ENCODE assay signal across 19 cellular contexts in the genomic region with DNA sequence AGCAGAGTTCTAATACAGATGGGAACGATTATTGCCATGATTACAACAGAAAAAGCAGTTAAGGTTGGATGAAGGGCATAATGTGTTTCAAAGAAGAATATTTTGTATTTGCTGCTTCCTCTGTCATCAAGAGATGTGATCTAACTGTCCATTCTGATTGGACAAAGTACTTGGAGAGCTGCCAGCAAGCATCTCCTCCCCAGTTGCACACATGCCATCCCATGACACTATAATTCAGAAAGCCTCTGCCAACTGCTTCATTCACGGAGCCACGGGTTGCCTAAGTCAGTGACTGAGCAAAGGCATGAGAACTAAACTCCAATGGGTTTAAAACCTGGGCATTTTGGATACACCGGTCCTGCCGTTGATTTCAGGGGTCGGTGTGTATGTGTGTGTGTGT.
DNase-seq lines count a peak whose midpoint lies in the region; ATAC-seq and TF ChIP-seq lines count a peak whose summit lies in the region.
"Had no signal": no experiment of that assay in that cellular context is flagged by ENCODE, and none has a peak within 500 bp of the region (broad histone marks: within the 10 kb centered on the region; RNA-seq: fewer than 3 reads in every experiment).

No MANE protein-coding gene starts in this region.

- no peak overlapping the region for H3K4me2 ChIP-seq in SK-N-SH

- H3K4me1 ChIP-seq in A673 (ENCODE audit: insufficient read depth, low read length, poor library complexity, severe bottlenecking) (peaks cover 3% of the 10 kb centered on the region), BE2C (peaks cover 6% of the 10 kb centered on the region), SK-N-SH (ENCODE audit: control insufficient read depth in 1 of 2, insufficient read depth in 2 of 2, low read depth in 1 of 2, low read length in 1 of 2) (peaks cover 4 to 24% of the 10 kb centered on the region in 2 experiments; a peak in 2 of 4 replicates), foreskin keratinocyte (no peaks in the 10 kb centered on the region)
- H3K4me1 ChIP-seq: HAP-1, left lung had no signal

- no TSS peak for BruUV-seq in A673 (replicated peaks; lab: Mats Ljungman, UMichigan)

- no peaks in the 10 kb centered on the region for H3F3A ChIP-seq in SK-N-SH (replicated peaks; ENCODE audit: insufficient read depth)

- H4K20me1 ChIP-seq in SK-N-SH (ENCODE audit: insufficient read depth), result no peaks in the 10 kb centered on the region

- POLR2A ChIA-PET in A673 (lab: Charles Lee; ENCODE audit: low non-redundant PET) (no interaction called here), SK-N-SH (lab: Yijun Ruan, JAX) (no interaction called here)

- no peaks in the 10 kb centered on the region for H3K9me3 ChIP-seq in A673 (ENCODE audit: low read depth, low read length, poor library complexity, severe bottlenecking)
- no peaks in the 10 kb centered on the region for H3K9me3 ChIP-seq in BE2C
- H3K9me3 ChIP-seq in SK-N-SH, result no peaks in the 10 kb centered on the region
- H3K9me3 ChIP-seq: HAP-1, left lung, thyroid gland had no signal

- TF ChIP-seq CTCF in A673 (conservative IDR thresholded peaks at IDR 0.05; ENCODE audit: low read depth, low read length), result no peak
- no peak for TF ChIP-seq CTCF in BE2C (IDR thresholded peaks at IDR 0.05; ENCODE audit: low read depth, low read length)
- TF ChIP-seq CTCF in SK-N-SH (IDR thresholded peaks at IDR 0.05), result no peak
- TF ChIP-seq CTCF in foreskin fibroblast (IDR thresholded peaks at IDR 0.05; ENCODE audit: low read depth, low read length), result no peak
- TF ChIP-seq CTCF in foreskin keratinocyte (conservative IDR thresholded peaks at IDR 0.05), result no peak

- DNase-seq in A673 (ENCODE audit: low spot score), result peak; percentile 12
- peak; percentile 72 for DNase-seq in BE2C
- peak; percentile 70 for DNase-seq in SK-N-SH
- DNase-seq in foreskin fibroblast, result peak; percentile 11 to 44
- DNase-seq in foreskin keratinocyte, result no peak
- DNase-seq: effector CD8-positive, alpha-beta T cell; EL; left lung; RPMI8226; stimulated activated CD4-positive, alpha-beta T cell treated with anti-CD3 and anti-CD28 coated beads, Interleukin-2, amount 100 ng/mL, for 24 hours; stimulated activated naive CD4-positive, alpha-beta T cell; T1000; thyroid gland had no signal

- no peaks in the 10 kb centered on the region for H3K9me2 ChIP-seq in SK-N-SH

- H3K79me2 ChIP-seq in SK-N-SH (ENCODE audit: insufficient read depth), result no peaks in the 10 kb centered on the region

- H3K27ac ChIP-seq in A673 (ENCODE audit: low read depth, low read length, poor library complexity, severe bottlenecking), result no peak overlapping the region
- peak overlapping the region in 1 of 2 experiments; percentile 53; a peak in 1 of 4 replicates for H3K27ac ChIP-seq in SK-N-SH (ENCODE audit: low read depth in 2 of 2, low read length in 1 of 2)
- no peak overlapping the region for H3K27ac ChIP-seq in foreskin keratinocyte
- H3K27ac ChIP-seq: left lung, thyroid gland had no signal

- H3K4me3 ChIP-seq in A673 (ENCODE audit: low read depth, low read length, poor library complexity, severe bottlenecking) (no peak overlapping the region), BE2C (ENCODE audit: low read depth, low read length) (no peak overlapping the region), SK-N-SH (ENCODE audit: low read depth in 2 of 2, low read length in 1 of 2) (no peak overlapping the region), foreskin fibroblast (ENCODE audit: low read depth in 1 of 2, low read length in 2 of 2) (no peak overlapping the region)
- H3K4me3 ChIP-seq: HAP-1, left lung, thyroid gland had no signal

- H3K36me3 ChIP-seq in A673 (ENCODE audit: insufficient read depth, low read length, poor library complexity, severe bottlenecking) (no peaks in the 10 kb centered on the region), BE2C (no peaks in the 10 kb centered on the region), SK-N-SH (replicated peaks in 1 of 2; ENCODE audit: control insufficient read depth in 1 of 2, insufficient read depth in 2 of 2, low read length in 1 of 2) (no peaks in the 10 kb centered on the region)
- H3K36me3 ChIP-seq: HAP-1, thyroid gland had no signal

- 0 out of 2 replicates have a peak, but pooled peaks have one; percentile 3 for TF ChIP-seq RAD21 in SK-N-SH (IDR thresholded peaks at IDR 0.05; ENCODE audit: low read length)

- 63% methylated on average over 6 of the region's 6 CpGs for WGBS in SK-N-SH (ENCODE audit: low lambda C conversion rate)

- H2AFZ ChIP-seq in SK-N-SH (ENCODE audit: low read depth), result no peak overlapping the region

- H3K27me3 ChIP-seq in A673 (replicated peaks; ENCODE audit: insufficient read depth, low read depth, low read length, poor library complexity), result no peaks in the 10 kb centered on the region
- no peaks in the 10 kb centered on the region for H3K27me3 ChIP-seq in BE2C
- H3K27me3 ChIP-seq in SK-N-SH (ENCODE audit: insufficient read depth), result no peaks in the 10 kb centered on the region
- H3K27me3 ChIP-seq in foreskin keratinocyte, result no peaks in the 10 kb centered on the region
- H3K27me3 ChIP-seq: left lung, thyroid gland had no signal

- peak in 1 of 2 experiments; percentile 35; a peak in 1 of 4 replicates for TF ChIP-seq EP300 in SK-N-SH (IDR thresholded peaks at IDR 0.05; ENCODE audit: borderline replicate concordance in 1 of 2, low read depth in 1 of 2, low read length in 1 of 2)

- intact Hi-C loops in A673 (cut with micrococcal nuclease; ENCODE audit: unreplicated experiment), result no loop called here

- H3K9ac ChIP-seq in SK-N-SH, result no peak overlapping the region

- CTCF ChIA-PET in A673 (lab: Charles Lee) (no interaction called here), SK-N-SH (lab: Yijun Ruan, JAX) (interaction anchor here (1.6 kb wide), 1 partner anchor 11 kb away, joined by 3 read pairs; no protein-coding TSS in a partner anchor)

- ATAC-seq in GM21737 (IDR thresholded peaks at IDR 0.05; ENCODE audit: unreplicated experiment) (no peak), foreskin keratinocyte (no peak), GM19395 (IDR thresholded peaks at IDR 0.05; ENCODE audit: unreplicated experiment) (no peak)
- ATAC-seq: activated CD4-positive, CD25-positive, alpha-beta regulatory T cell treated with anti-CD3 and anti-CD28 coated beads, Interleukin-2, amount 50 U/mL, for 24 hours; activated naive CD4-positive, alpha-beta T cell treated with anti-CD3 and anti-CD28 coated beads, Interleukin-2, amount 50 U/mL, for 72 hours; esophagus mucosa; left lung had no signal

TF ChIP-seq in SK-N-SH, 30 proteins besides CTCF, POLR2A, EP300 and RAD21:
- no peak for TF ChIP-seq FOXM1 (IDR thresholded peaks at IDR 0.05; ENCODE audit: low read depth)
- no peak for TF ChIP-seq YY1 (IDR thresholded peaks at IDR 0.05; ENCODE audit: low read depth)
- no peak for TF ChIP-seq JUND (IDR thresholded peaks at IDR 0.05)
- no peak for TF ChIP-seq CHD2 (IDR thresholded peaks at IDR 0.05; ENCODE audit: low read length, partially characterized antibody)
- no peak for TF ChIP-seq TEAD4 (IDR thresholded peaks at IDR 0.05; ENCODE audit: borderline replicate concordance, insufficient read depth)
- no peak for TF ChIP-seq MEF2A (IDR thresholded peaks at IDR 0.05; ENCODE audit: borderline replicate concordance, low read depth)
- no peak for TF ChIP-seq FOXJ3 (CRISPR knock-in tag; IDR thresholded peaks at IDR 0.05)
- TF ChIP-seq MXI1 (IDR thresholded peaks at IDR 0.05; ENCODE audit: low read depth, low read length), result peak; percentile 80
- no peak for TF ChIP-seq MAX (IDR thresholded peaks at IDR 0.05; ENCODE audit: low read depth)

Comparison
In these comparisons a context has a peak if more than half of its experiments do, and no peak if none do; other contexts are left out.
1. DNase-seq: peak in A673 (single experiment), BE2C (single experiment), SK-N-SH (single experiment) and foreskin fibroblast (2 of 2); none in foreskin keratinocyte (0 of 2).